18 cellular contexts compared by ENCODE assay signal in genomic region chr11:31780078-31780971, GRCh38. TPM values are rescaled to one million over a fixed set of nuclear protein-coding genes. Genes with fewer than 3 reads are reported as not detected.
DNase-seq lines count a peak whose midpoint lies in the region; ATAC-seq and FAIRE-seq lines count a peak whose summit lies in the region.
"Had no signal": no experiment of that assay in that cellular context is flagged by ENCODE, and none has a peak within 500 bp of the region (broad histone marks: within the 10 kb centered on the region; RNA-seq: fewer than 3 reads in every experiment).

No MANE protein-coding gene starts in this region.

- H3K9me3 ChIP-seq in skeletal muscle tissue (ENCODE audit: control insufficient read depth in 3 of 3, low read length in 3 of 3): peaks cover 0 to 2% (median 0%) of the 10 kb centered on the region in 3 donors

- ATAC-seq in HG03045 (IDR thresholded peaks at IDR 0.05; ENCODE audit: unreplicated experiment): no peak
- ATAC-seq: CD8-positive, alpha-beta T cell; GM12878 had no signal

- DNase-seq in NCI-H2107 treated with DMSO at 0.1 percent for 48 hours (lab: John Stamatoyannopoulos, UW; ENCODE audit: unreplicated experiment) (peak; percentile 60), NCI-H2107 (lab: John Stamatoyannopoulos, UW) (no peak), NCI-H446 (lab: John Stamatoyannopoulos, UW) (peak; percentile 76 to 79), mesenteric fat pad (ENCODE audit: low spot score) (no peak), SIG-M5 (lab: John Stamatoyannopoulos, UW) (no peak)
- DNase-seq: CD8-positive, alpha-beta T cell; NCI-H1092; NCI-H187; NCI-H524 treated with DMSO at 0.1 percent for 48 hours; NK-92 treated with Interleukin-12 subunit alpha and Interleukin-12 subunit beta, amount 100 ng/mL, for 24 hours; OCI-M1 had no signal

- H3K4me1 ChIP-seq in skeletal muscle tissue (ENCODE audit: control insufficient read depth in 3 of 3, insufficient read depth in 3 of 3, low read length in 3 of 3): peaks cover 0 to 17% (median 12%) of the 10 kb centered on the region in 3 donors

- no peaks in the 10 kb centered on the region for H3K27me3 ChIP-seq in skeletal muscle tissue (ENCODE audit: control insufficient read depth in 3 of 3, insufficient read depth in 3 of 3, low read length in 3 of 3)

- no peak overlapping the region for H3K9ac ChIP-seq in skeletal muscle tissue (ENCODE audit: low read depth in 1 of 3, low read length in 3 of 3)

- H3K27ac ChIP-seq in skeletal muscle tissue (ENCODE audit: low read depth, low read length): peak overlapping the region; percentile 76

- peak; percentile 97 for FAIRE-seq in islet of Langerhans (lab: Jason Lieb, UNC)
- FAIRE-seq: G401.6, GM12878, GM18507 had no signal

- H3K4me3 ChIP-seq in skeletal muscle tissue (ENCODE audit: low read length in 3 of 3): no peak overlapping the region
- H3K4me3 ChIP-seq: GM12878 had no signal

- H3K36me3 ChIP-seq in skeletal muscle tissue (ENCODE audit: control insufficient read depth in 3 of 3, insufficient read depth in 3 of 3, low read length in 3 of 3): no peaks in the 10 kb centered on the region

RNA-seq across cellular contexts. Expression of gene PAX6, which starts 30.8 kb away (rescaled TPM):
- total RNA-seq in skeletal muscle tissue: not detected
- total RNA-seq in mesenteric fat pad: 0.32 TPM
- total RNA-seq: CD8-positive, alpha-beta T cell; MCF 10A had no signal

Comparison
In these comparisons a context has a peak if more than half of its experiments do, and no peak if none do; other contexts are left out.
1. DNase-seq: peak in NCI-H2107 treated with DMSO at 0.1 percent for 48 hours (single experiment) and NCI-H446 (2 of 2); none in NCI-H2107 (single experiment), mesenteric fat pad (single experiment) and SIG-M5 (single experiment).